In genomic region chr18:22515250-22515649, GRCh38 we compare ENCODE assay signal across 25 cellular contexts.
"Had no signal": no experiment of that assay in that cellular context is flagged by ENCODE, and none has a peak within 500 bp of the region (broad histone marks: within the 10 kb centered on the region; RNA-seq: fewer than 3 reads in every experiment).

No MANE protein-coding gene starts in this region.

- H3K36me3 Mint-ChIP-seq: mesothelial cell of epicardium, naive B cell had no signal

- H3K36me3 ChIP-seq: gastroesophageal sphincter, heart right ventricle, left lung, lower lobe of right lung had no signal

- H3K4me3 ChIP-seq: coronary artery, dorsolateral prefrontal cortex, gastroesophageal sphincter, heart right ventricle, left lung, lower lobe of right lung, mucosa of descending colon had no signal

- H3K4me1 Mint-ChIP-seq: naive B cell had no signal

- H3K27ac Mint-ChIP-seq: mesothelial cell of epicardium, naive B cell had no signal

- H3K4me3 Mint-ChIP-seq: mesothelial cell of epicardium, naive B cell had no signal

- H3K4me1 ChIP-seq: foreskin keratinocyte, gastroesophageal sphincter, left lung, lower lobe of right lung had no signal

- H3K9me3 ChIP-seq: gastroesophageal sphincter, heart right ventricle, left lung, lower lobe of right lung, mucosa of descending colon had no signal

- H3K27me3 ChIP-seq: foreskin keratinocyte, gastroesophageal sphincter, heart right ventricle, left lung had no signal

- FAIRE-seq: colon, endometrium, frontal cortex, islet of Langerhans, keratinocyte had no signal

- H3K27ac ChIP-seq: coronary artery, dorsolateral prefrontal cortex, epithelial cell of prostate, foreskin keratinocyte, gastroesophageal sphincter, heart right ventricle, left lung, lower lobe of right lung had no signal

- DNase-seq: dermis blood vessel endothelial cell; dorsolateral prefrontal cortex; effector CD4-positive, alpha-beta T cell; effector memory CD4-positive, alpha-beta T cell; erythroblast; foreskin keratinocyte; hippocampal formation; left cardiac atrium; left lung; left ventricle myocardium superior; lower lobe of right lung; mesenchymal stem cell; mucosa of descending colon; naive B cell had no signal

- ATAC-seq: esophagus mucosa, foreskin keratinocyte, gastroesophageal sphincter, left cardiac atrium, left lung, left ventricle myocardium superior, lower lobe of right lung, mucosa of descending colon had no signal
